8 cellular contexts compared by ENCODE assay signal in the genomic region with DNA sequence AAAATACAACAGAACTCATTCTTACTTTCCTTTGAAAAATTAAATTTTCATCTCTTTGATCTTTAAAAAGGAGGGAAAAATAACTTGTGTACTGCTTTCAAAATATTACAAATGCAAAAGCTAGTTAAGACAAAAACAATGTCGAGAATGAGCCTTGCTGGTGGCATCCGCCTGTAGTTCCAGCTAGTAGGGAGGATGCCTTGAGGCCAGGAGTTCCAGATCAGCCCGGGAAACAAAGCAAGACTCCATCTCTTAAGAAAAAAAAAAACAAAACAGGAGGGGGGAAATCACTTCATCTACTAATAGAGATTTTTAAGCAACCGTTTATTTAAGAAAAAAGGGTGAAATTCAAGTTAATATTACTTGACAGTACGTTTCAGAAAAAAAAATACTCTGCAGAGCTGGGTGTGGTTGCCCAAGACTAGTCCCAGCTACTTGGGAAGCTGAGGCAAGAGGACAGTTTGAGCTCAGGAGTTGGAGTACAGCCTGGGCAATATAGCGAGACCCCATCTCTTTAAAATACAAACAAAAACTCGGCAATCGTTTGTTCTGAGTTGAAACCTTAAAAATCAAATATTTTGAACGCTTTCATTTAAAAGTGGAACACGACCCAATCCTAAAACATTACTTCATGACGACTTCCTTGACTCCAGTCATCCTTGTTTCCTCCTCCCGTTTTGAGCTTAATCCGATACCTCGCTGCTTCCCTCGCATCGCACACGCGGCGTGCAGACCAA. TPM values are rescaled to one million over a fixed set of nuclear protein-coding genes. Genes with fewer than 3 reads are reported as not detected.
DNase-seq lines count a peak whose midpoint lies in the region; ATAC-seq and TF ChIP-seq lines count a peak whose summit lies in the region.

No MANE protein-coding gene starts in this region.

- no peak for TF ChIP-seq POLR2A in thyroid gland (IDR thresholded peaks at IDR 0.05)

- H3K4me3 Mint-ChIP-seq in activated naive CD8-positive, alpha-beta T cell treated with anti-CD3 and anti-CD28 coated beads for 36 hours = peak overlapping the region; percentile 84

- H3K27me3 ChIP-seq in heart right ventricle (no peaks in the 10 kb centered on the region), thyroid gland (no peaks in the 10 kb centered on the region)

- no peaks in the 10 kb centered on the region for H3K27me3 Mint-ChIP-seq in activated naive CD8-positive, alpha-beta T cell treated with anti-CD3 and anti-CD28 coated beads for 36 hours

- DNase-seq in heart right ventricle (no peak), Right ventricle myocardium superior (no peak), kidney glomerular epithelial cell (lab: John Stamatoyannopoulos, UW) (peak; percentile 43), thyroid gland (no peak), NCI-H2227 treated with DMSO at 0.1 percent for 48 hours (lab: John Stamatoyannopoulos, UW) (no peak)
- DNase-seq in activated naive CD8-positive, alpha-beta T cell treated with anti-CD3 and anti-CD28 coated beads for 36 hours = no peak

- H3K27ac ChIP-seq in heart right ventricle (peak overlapping the region; percentile 78 to 99 (median 96)), thyroid gland (peak overlapping the region; percentile 85 to 97 (median 89))

- WGBS in heart right ventricle, 2 donors = 9 to 12% methylated on average over 19 of the region's 19 CpGs
- WGBS in thyroid gland, 2 donors = 11 to 12% methylated on average over 19 of the region's 19 CpGs

- H3K9me3 Mint-ChIP-seq in activated naive CD8-positive, alpha-beta T cell treated with anti-CD3 and anti-CD28 coated beads for 36 hours = peaks cover 7% of the 10 kb centered on the region

- H3K4me1 Mint-ChIP-seq in activated naive CD8-positive, alpha-beta T cell treated with anti-CD3 and anti-CD28 coated beads for 36 hours = peaks cover 31% of the 10 kb centered on the region

- ATAC-seq in heart right ventricle (no peak), Right ventricle myocardium superior (ENCODE audit: poor library complexity) (no peak), HG02981 (IDR thresholded peaks at IDR 0.05; ENCODE audit: unreplicated experiment) (no peak), GM21529 (IDR thresholded peaks at IDR 0.05; ENCODE audit: unreplicated experiment) (no peak)

- H3K36me3 ChIP-seq in heart right ventricle (no peaks in the 10 kb centered on the region), thyroid gland (no peaks in the 10 kb centered on the region)

- peak overlapping the region; percentile 78 for H3K27ac Mint-ChIP-seq in activated naive CD8-positive, alpha-beta T cell treated with anti-CD3 and anti-CD28 coated beads for 36 hours

- TF ChIP-seq CTCF in heart right ventricle (IDR thresholded peaks at IDR 0.05) (no peak), thyroid gland (IDR thresholded peaks at IDR 0.05) (no peak)

- peaks cover 0 to 13% (median 0%) of the 10 kb centered on the region in 11 donors for H3K9me3 ChIP-seq in heart right ventricle
- no peaks in the 10 kb centered on the region for H3K9me3 ChIP-seq in thyroid gland

- H3K4me3 ChIP-seq in heart right ventricle = peak overlapping the region; percentile 62 to 93 (median 86)
- peak overlapping the region; percentile 61 to 99 (median 88) for H3K4me3 ChIP-seq in thyroid gland (replicated peaks in 1 of 3)

- H3K4me1 ChIP-seq in heart right ventricle = peaks cover 0 to 40% (median 31%) of the 10 kb centered on the region in 9 donors
- H3K4me1 ChIP-seq in thyroid gland = peaks cover 8 to 23% of the 10 kb centered on the region in 2 donors

- H3K36me3 Mint-ChIP-seq in activated naive CD8-positive, alpha-beta T cell treated with anti-CD3 and anti-CD28 coated beads for 36 hours = peaks cover 16% of the 10 kb centered on the region

- intact Hi-C loops in heart right ventricle (cut with DNase I) (loop anchor here in 4 of 10 donors (5.0 to 10.0 kb wide), 3 partner anchors 36 to 96 kb away; partner anchors contain the start of gene WDR5B (in 2 of the 4)), Right ventricle myocardium superior (cut with DNase I) (no loop called here), thyroid gland (cut with DNase I) (no loop called here)

RNA-seq across cellular contexts. Expression of gene KPNA1, which starts 1.2 kb away (rescaled TPM):
- total RNA-seq in heart right ventricle = 100 to 1,000 TPM in 3 of 10 donors, 10 to 100 TPM in 7; 71.0 to 121 (median 86.9) TPM
- polyA plus RNA-seq in heart right ventricle = 10 to 100 TPM; 14.5 to 14.8 TPM
- total RNA-seq in Right ventricle myocardium superior = 73.0 TPM
- total RNA-seq in activated naive CD8-positive, alpha-beta T cell treated with anti-CD3 and anti-CD28 coated beads for 36 hours = 10 to 100 TPM; 47.4 to 49.0 TPM
- total RNA-seq in thyroid gland = 10 to 100 TPM; 33.8 to 61.8 (median 40.9) TPM

RNA-seq across cellular contexts. Expression of gene PARP9, which starts 50.5 kb away (rescaled TPM):
- total RNA-seq in heart right ventricle = 10 to 100 TPM in 9 of 10 donors, 1 to 10 TPM in 1; 9.1 to 60.4 (median 15.2) TPM
- 10 to 100 TPM in 1 of 2 donors, 1 to 10 TPM in 1; 7.1 to 18.1 TPM for polyA plus RNA-seq in heart right ventricle
- 10.0 TPM for total RNA-seq in Right ventricle myocardium superior
- total RNA-seq in activated naive CD8-positive, alpha-beta T cell treated with anti-CD3 and anti-CD28 coated beads for 36 hours = 10 to 100 TPM; 39.0 to 40.9 TPM
- 10 to 100 TPM; 22.9 to 34.0 (median 31.5) TPM for total RNA-seq in thyroid gland

RNA-seq across cellular contexts. Expression of gene DTX3L, which starts 50.6 kb away (rescaled TPM):
- total RNA-seq in heart right ventricle (10 to 100 TPM in 6 of 10 donors, 1 to 10 TPM in 4; 8.0 to 61.1 (median 14.4) TPM), Right ventricle myocardium superior (10.2 TPM), thyroid gland (10 to 100 TPM; 21.1 to 32.1 (median 26.5) TPM)
- polyA plus RNA-seq in heart right ventricle = 1 to 10 TPM; 3.2 to 7.4 TPM
- 10 to 100 TPM; 52.8 to 54.9 TPM for total RNA-seq in activated naive CD8-positive, alpha-beta T cell treated with anti-CD3 and anti-CD28 coated beads for 36 hours
